In the genomic region with DNA sequence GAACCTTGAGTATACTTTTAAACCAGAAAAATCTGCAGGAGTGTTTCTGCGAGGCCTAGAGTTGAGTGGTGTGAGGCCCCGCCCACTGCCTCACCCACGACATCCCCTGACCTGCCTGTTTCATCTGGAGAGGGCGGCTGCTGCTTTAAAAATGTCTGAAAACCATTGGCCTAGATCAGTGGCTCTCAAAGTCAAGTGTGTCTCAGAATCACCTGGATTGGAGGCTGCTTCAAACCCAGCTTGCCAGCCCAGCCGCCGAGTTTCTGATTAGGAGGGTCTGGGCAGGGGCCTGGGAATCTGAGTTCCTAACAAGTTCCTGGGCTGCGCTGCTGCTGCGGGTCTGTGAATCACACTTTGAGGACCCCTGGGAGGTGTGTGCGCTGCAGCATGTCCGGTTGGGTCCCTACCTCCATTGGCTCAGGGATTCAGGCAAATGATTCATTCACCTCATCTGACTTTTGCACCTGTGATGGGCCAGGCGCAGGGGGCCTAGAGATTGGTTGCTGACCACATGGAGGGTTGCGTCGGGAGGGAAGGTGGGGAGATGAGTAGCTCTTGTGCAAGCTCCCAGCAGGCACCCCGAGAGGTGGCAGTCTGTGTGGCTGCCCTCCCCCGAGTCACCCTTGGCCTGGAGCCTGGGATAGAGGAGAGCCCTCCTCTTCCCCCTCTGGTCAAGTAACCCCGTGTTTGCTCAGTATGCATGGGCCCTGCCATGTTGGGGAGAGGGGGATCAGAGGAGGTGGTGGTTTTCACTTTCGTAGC, we compare ENCODE assay signal across 18 cellular contexts. TPM values are rescaled to one million over a fixed set of nuclear protein-coding genes. Genes with fewer than 3 reads are reported as not detected.
DNase-seq lines count a peak whose midpoint lies in the region; ATAC-seq and TF ChIP-seq lines count a peak whose summit lies in the region.
"Had no signal": no experiment of that assay in that cellular context is flagged by ENCODE, and none has a peak within 500 bp of the region (broad histone marks: within the 10 kb centered on the region; RNA-seq: fewer than 3 reads in every experiment).

No MANE protein-coding gene starts in this region.

- H3K4me3 ChIP-seq in muscle layer of colon (ENCODE audit: low read depth in 1 of 2, low read length in 2 of 2) (no peak overlapping the region), GM23248 (no peak overlapping the region)
- H3K4me3 ChIP-seq: coronary artery had no signal

- no peaks in the 10 kb centered on the region for H3K79me2 ChIP-seq in GM23248 (ENCODE audit: insufficient read depth)

- no peak overlapping the region for H3K4me3 Mint-ChIP-seq in WTC11
- H3K4me3 Mint-ChIP-seq: activated naive CD4-positive, alpha-beta T cell treated with anti-CD3 and anti-CD28 coated beads for 36 hours; T-helper 1 cell treated with Interleukin-12 subunit alpha and Interleukin-12 subunit beta and Interleukin-4 antibody, amounts not matched to agents 30 μg/mL and 1 μg/mL, for 36 hours had no signal

- in situ Hi-C loops in GM23248 (cut with MboI), result loop anchor here (25.0 kb wide), 1 partner anchor 351 kb away; no protein-coding TSS in a partner anchor

- H3F3A ChIP-seq in GM23248 (ENCODE audit: insufficient read depth), result no peaks in the 10 kb centered on the region

- DNase-seq in D341Med (ENCODE audit: low spot score) (peak; percentile 11), NCI-H128 (lab: John Stamatoyannopoulos, UW; ENCODE audit: unreplicated experiment) (peak; percentile 37), WTC11 (ENCODE audit: low spot score) (no peak), GM23248 (no peak)
- DNase-seq: activated CD4-positive, CD25-positive, alpha-beta regulatory T cell; activated CD8-positive, alpha-beta memory T cell treated with anti-CD3 and anti-CD28 coated beads, Interleukin-2, amount 50 U/mL, for 4 hours; activated naive CD4-positive, alpha-beta T cell treated with anti-CD3 and anti-CD28 coated beads for 36 hours; Karpas-422; NCI-H1694 treated with DMSO at 0.1 percent for 48 hours; nucleus accumbens had no signal

- peak overlapping the region; percentile 27; the same call in 1 of the 2 replicates for H3K27ac Mint-ChIP-seq in WTC11
- H3K27ac Mint-ChIP-seq: activated naive CD4-positive, alpha-beta T cell treated with anti-CD3 and anti-CD28 coated beads for 36 hours; T-helper 1 cell treated with Interleukin-12 subunit alpha and Interleukin-12 subunit beta and Interleukin-4 antibody, amounts not matched to agents 30 μg/mL and 1 μg/mL, for 36 hours had no signal

- POLR2A ChIA-PET in WTC11 (lab: Charles Lee), result no interaction called here

- H4K20me1 ChIP-seq in GM23248 (ENCODE audit: insufficient read depth), result no peaks in the 10 kb centered on the region

- 82 to 84% methylated on average over 17 of the region's 17 CpGs for WGBS in GM23248 (ENCODE audit: low coverage in 1 of 2, low lambda C conversion rate in 2 of 2, missing lambda C conversion rate in 2 of 2), 2 experiments

- ATAC-seq in WTC11, result 0 out of 2 replicates have a peak, but pooled peaks have one; percentile 4
- no peak for ATAC-seq in HG03460 (IDR thresholded peaks at IDR 0.05; ENCODE audit: unreplicated experiment)
- no peak for ATAC-seq in GM21737 (IDR thresholded peaks at IDR 0.05; ENCODE audit: unreplicated experiment)
- ATAC-seq in GM19035 (IDR thresholded peaks at IDR 0.05; ENCODE audit: unreplicated experiment), result no peak

- H3K9ac ChIP-seq in muscle layer of colon (ENCODE audit: low read length), result no peak overlapping the region
- H3K9ac ChIP-seq in GM23248, result no peak overlapping the region

- H3K36me3 Mint-ChIP-seq in WTC11, result peaks cover 3% of the 10 kb centered on the region

- H3K36me3 ChIP-seq in muscle layer of colon (ENCODE audit: insufficient read depth, low read length) (peaks cover 16% of the 10 kb centered on the region), GM23248 (ENCODE audit: low read depth) (no peaks in the 10 kb centered on the region)
- H3K36me3 ChIP-seq: upper lobe of left lung had no signal

- no peak for TF ChIP-seq CTCF in WTC11 (IDR thresholded peaks at IDR 0.05)

- no peaks in the 10 kb centered on the region for H3K9me3 ChIP-seq in muscle layer of colon (ENCODE audit: low read length)
- H3K9me3 ChIP-seq in GM23248 (ENCODE audit: low read depth), result no peaks in the 10 kb centered on the region
- H3K9me3 ChIP-seq: upper lobe of left lung had no signal

- H3K4me1 ChIP-seq in muscle layer of colon (ENCODE audit: insufficient read depth, low read length) (peaks cover 67% of the 10 kb centered on the region), GM23248 (ENCODE audit: insufficient read depth) (no peaks in the 10 kb centered on the region)

- H3K27ac ChIP-seq in muscle layer of colon (ENCODE audit: low read depth, low read length), result peak overlapping the region; percentile 73
- no peak overlapping the region for H3K27ac ChIP-seq in GM23248
- H3K27ac ChIP-seq: coronary artery had no signal

- H3K9me3 Mint-ChIP-seq in WTC11, result no peaks in the 10 kb centered on the region
- H3K9me3 Mint-ChIP-seq: activated naive CD4-positive, alpha-beta T cell treated with anti-CD3 and anti-CD28 coated beads for 36 hours; T-helper 1 cell treated with Interleukin-12 subunit alpha and Interleukin-12 subunit beta and Interleukin-4 antibody, amounts not matched to agents 30 μg/mL and 1 μg/mL, for 36 hours had no signal

- no peak overlapping the region for H2AFZ ChIP-seq in GM23248

- H3K9me2 ChIP-seq in GM23248 (ENCODE audit: insufficient read depth), result no peaks in the 10 kb centered on the region

- H3K4me1 Mint-ChIP-seq in WTC11, result peaks cover 21% of the 10 kb centered on the region

- CTCF ChIA-PET in WTC11 (lab: Charles Lee), result interaction anchor here (0.8 to 1.3 kb wide), 2 partner anchors 27 to 120 kb away, joined by 3 read pairs; a partner anchor contains a TSS

- H3K27me3 ChIP-seq in muscle layer of colon (ENCODE audit: control insufficient read depth in 1 of 2, insufficient read depth in 2 of 2, low read length in 2 of 2) (no peaks in the 10 kb centered on the region), GM23248 (replicated peaks; ENCODE audit: insufficient read depth) (no peaks in the 10 kb centered on the region)
- H3K27me3 ChIP-seq: upper lobe of left lung had no signal

- no peak overlapping the region for H3K4me2 ChIP-seq in GM23248 (ENCODE audit: unreplicated experiment)

- H3K27me3 Mint-ChIP-seq in WTC11 (ENCODE audit: low read depth), result peaks cover 13% of the 10 kb centered on the region

TF ChIP-seq in WTC11, 78 proteins besides CTCF, POLR2A, EP300 and RAD21 (continues in another document):
- TF ChIP-seq, protein P1, sequence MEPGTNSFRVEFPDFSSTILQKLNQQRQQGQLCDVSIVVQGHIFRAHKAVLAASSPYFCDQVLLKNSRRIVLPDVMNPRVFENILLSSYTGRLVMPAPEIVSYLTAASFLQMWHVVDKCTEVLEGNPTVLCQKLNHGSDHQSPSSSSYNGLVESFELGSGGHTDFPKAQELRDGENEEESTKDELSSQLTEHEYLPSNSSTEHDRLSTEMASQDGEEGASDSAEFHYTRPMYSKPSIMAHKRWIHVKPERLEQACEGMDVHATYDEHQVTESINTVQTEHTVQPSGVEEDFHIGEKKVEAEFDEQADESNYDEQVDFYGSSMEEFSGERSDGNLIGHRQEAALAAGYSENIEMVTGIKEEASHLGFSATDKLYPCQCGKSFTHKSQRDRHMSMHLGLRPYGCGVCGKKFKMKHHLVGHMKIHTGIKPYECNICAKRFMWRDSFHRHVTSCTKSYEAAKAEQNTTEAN (CRISPR knock-in tag; IDR thresholded peaks at IDR 0.05), result no peak
- TF ChIP-seq ZNF232 (CRISPR knock-in tag; IDR thresholded peaks at IDR 0.05), result no peak
- no peak for TF ChIP-seq SP1 (CRISPR knock-in tag; conservative IDR thresholded peaks at IDR 0.05)
- TF ChIP-seq, protein P2, sequence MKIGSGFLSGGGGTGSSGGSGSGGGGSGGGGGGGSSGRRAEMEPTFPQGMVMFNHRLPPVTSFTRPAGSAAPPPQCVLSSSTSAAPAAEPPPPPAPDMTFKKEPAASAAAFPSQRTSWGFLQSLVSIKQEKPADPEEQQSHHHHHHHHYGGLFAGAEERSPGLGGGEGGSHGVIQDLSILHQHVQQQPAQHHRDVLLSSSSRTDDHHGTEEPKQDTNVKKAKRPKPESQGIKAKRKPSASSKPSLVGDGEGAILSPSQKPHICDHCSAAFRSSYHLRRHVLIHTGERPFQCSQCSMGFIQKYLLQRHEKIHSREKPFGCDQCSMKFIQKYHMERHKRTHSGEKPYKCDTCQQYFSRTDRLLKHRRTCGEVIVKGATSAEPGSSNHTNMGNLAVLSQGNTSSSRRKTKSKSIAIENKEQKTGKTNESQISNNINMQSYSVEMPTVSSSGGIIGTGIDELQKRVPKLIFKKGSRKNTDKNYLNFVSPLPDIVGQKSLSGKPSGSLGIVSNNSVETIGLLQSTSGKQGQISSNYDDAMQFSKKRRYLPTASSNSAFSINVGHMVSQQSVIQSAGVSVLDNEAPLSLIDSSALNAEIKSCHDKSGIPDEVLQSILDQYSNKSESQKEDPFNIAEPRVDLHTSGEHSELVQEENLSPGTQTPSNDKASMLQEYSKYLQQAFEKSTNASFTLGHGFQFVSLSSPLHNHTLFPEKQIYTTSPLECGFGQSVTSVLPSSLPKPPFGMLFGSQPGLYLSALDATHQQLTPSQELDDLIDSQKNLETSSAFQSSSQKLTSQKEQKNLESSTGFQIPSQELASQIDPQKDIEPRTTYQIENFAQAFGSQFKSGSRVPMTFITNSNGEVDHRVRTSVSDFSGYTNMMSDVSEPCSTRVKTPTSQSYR (CRISPR knock-in tag; IDR thresholded peaks at IDR 0.05), result no peak
- TF ChIP-seq, protein P3, sequence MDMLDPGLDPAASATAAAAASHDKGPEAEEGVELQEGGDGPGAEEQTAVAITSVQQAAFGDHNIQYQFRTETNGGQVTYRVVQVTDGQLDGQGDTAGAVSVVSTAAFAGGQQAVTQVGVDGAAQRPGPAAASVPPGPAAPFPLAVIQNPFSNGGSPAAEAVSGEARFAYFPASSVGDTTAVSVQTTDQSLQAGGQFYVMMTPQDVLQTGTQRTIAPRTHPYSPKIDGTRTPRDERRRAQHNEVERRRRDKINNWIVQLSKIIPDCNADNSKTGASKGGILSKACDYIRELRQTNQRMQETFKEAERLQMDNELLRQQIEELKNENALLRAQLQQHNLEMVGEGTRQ (CRISPR knock-in tag; IDR thresholded peaks at IDR 0.05), result no peak
- TF ChIP-seq FOXK1 (CRISPR knock-in tag; IDR thresholded peaks at IDR 0.05), result no peak
- TF ChIP-seq ZBTB21 (CRISPR knock-in tag; IDR thresholded peaks at IDR 0.05; ENCODE audit: borderline replicate concordance), result no peak
- no peak for TF ChIP-seq NFE2L1 (CRISPR knock-in tag; IDR thresholded peaks at IDR 0.05)
- TF ChIP-seq IRF2 (CRISPR knock-in tag; IDR thresholded peaks at IDR 0.05; ENCODE audit: borderline replicate concordance, low read depth), result no peak

RNA-seq across cellular contexts. Expression of a gene that starts 27.6 kb away (rescaled TPM):
- total RNA-seq in WTC11 (2021), result 5.6 to 12.4 TPM (median 10.8 TPM) in 3 replicates
- not detected in 2 replicates for total RNA-seq in GM23248 (2014; rRNA removed; shearing (Covaris generic))
- not detected in 2 replicates for polyA plus RNA-seq in GM23248 (2016; fragmentation: Nextera tagmentation; extraction: Ambion mirVana)
- total RNA-seq: activated naive CD4-positive, alpha-beta T cell treated with anti-CD3 and anti-CD28 coated beads for 36 hours; mononuclear cell had no signal

Comparison
In these comparisons a context has a peak if more than half of its experiments do, and no peak if none do; other contexts are left out.
1. DNase-seq: peak in D341Med (single experiment) and NCI-H128 (single experiment); none in WTC11 (single experiment) and GM23248 (single experiment).